ENCODE assay signal across 8 cellular contexts in genomic region chr16:15950869-15951268, GRCh38. TPM values are rescaled to one million over a fixed set of nuclear protein-coding genes. Genes with fewer than 3 reads are reported as not detected.
A peak's percentile ranks its signal among the peaks of the same experiment; 100 is the strongest.
DNase-seq lines count a peak whose midpoint lies in the region; ATAC-seq, FAIRE-seq and TF ChIP-seq lines count a peak whose summit lies in the region.

No MANE protein-coding gene starts in this region.

- dilution Hi-C loops in endothelial cell of umbilical vein (cut with MboI; ENCODE audit: extremely low pct_ligation_motif_present, low sequenced_read_pairs) = no loop called here

- H3K4me1 Mint-ChIP-seq in CD8-positive, alpha-beta T cell (ENCODE audit: low read depth) = peaks cover 45% of the 10 kb centered on the region
- peaks cover 64% of the 10 kb centered on the region for H3K4me1 Mint-ChIP-seq in osteocyte (ENCODE audit: unreplicated experiment)

- H3K36me3 Mint-ChIP-seq in CD8-positive, alpha-beta T cell = peaks cover 10% of the 10 kb centered on the region
- H3K36me3 Mint-ChIP-seq in osteocyte (ENCODE audit: unreplicated experiment) = peaks cover 9% of the 10 kb centered on the region

- peak overlapping the region; percentile 75 for H3K27ac ChIP-seq in CD8-positive, alpha-beta T cell (ENCODE audit: low read depth, low read length)
- H3K27ac ChIP-seq in OCI-LY3 (ENCODE audit: low read length) (peak overlapping the region; percentile 69), endothelial cell of umbilical vein (ENCODE audit: insufficient read depth, low read depth, low read length) (peak overlapping the region; percentile 88)

- DNase-seq in CD8-positive, alpha-beta T cell = no peak
- no peak for DNase-seq in endothelial cell of umbilical vein (ENCODE audit: low read depth, low spot score)
- DNase-seq in osteocyte (ENCODE audit: extremely low spot score, unreplicated experiment) = no peak
- no peak for DNase-seq in HK-2 (ENCODE audit: unreplicated experiment)
- no peak for DNase-seq in SHP77 treated with DMSO at 0.1 percent for 48 hours (lab: John Stamatoyannopoulos, UW)

- peak overlapping the region; percentile 96 for H3K27ac Mint-ChIP-seq in CD8-positive, alpha-beta T cell
- H3K27ac Mint-ChIP-seq in osteocyte (ENCODE audit: unreplicated experiment) = peak overlapping the region; percentile 97

- no peaks in the 10 kb centered on the region for H3K9me3 Mint-ChIP-seq in CD8-positive, alpha-beta T cell
- no peaks in the 10 kb centered on the region for H3K9me3 Mint-ChIP-seq in osteocyte (ENCODE audit: unreplicated experiment)

- peak overlapping the region; percentile 95 for H3K4me3 Mint-ChIP-seq in CD8-positive, alpha-beta T cell
- H3K4me3 Mint-ChIP-seq in osteocyte (ENCODE audit: unreplicated experiment) = peak overlapping the region; percentile 95

- no peak for TF ChIP-seq POLR2A in endothelial cell of umbilical vein (IDR thresholded peaks at IDR 0.05; ENCODE audit: low read depth, low read length)

- H2AFZ ChIP-seq in OCI-LY3 (ENCODE audit: low read depth, low read length) (no peak overlapping the region), endothelial cell of umbilical vein (ENCODE audit: low read depth, low read length) (no peak overlapping the region)

- POLR2A ChIA-PET in CD8-positive, alpha-beta T cell (lab: Charles Lee) = interaction anchor here (1.0 to 1.3 kb wide), 4 partner anchors 9 to 63 kb away, joined by 3 to 7 read pairs (median 5); partner anchors contain the start of gene CEP20
- POLR2A ChIA-PET in endothelial cell of umbilical vein (lab: Charles Lee) = interaction anchor here (0.8 to 1.2 kb wide), 3 partner anchors 37 to 170 kb away, joined by 3 to 4 read pairs (median 3); no protein-coding TSS in a partner anchor

- H3K9ac ChIP-seq in OCI-LY3 (ENCODE audit: low read length) (peak overlapping the region; percentile 97), endothelial cell of umbilical vein (replicated peaks; ENCODE audit: extremely low read depth, insufficient read depth, low read length) (peak overlapping the region; percentile 97)

- no peaks in the 10 kb centered on the region for H3K27me3 ChIP-seq in CD8-positive, alpha-beta T cell (ENCODE audit: insufficient read depth, low read length)
- H3K27me3 ChIP-seq in OCI-LY3 (ENCODE audit: low read depth, low read length) (no peaks in the 10 kb centered on the region), endothelial cell of umbilical vein (ENCODE audit: control insufficient read depth in 2 of 2, insufficient read depth in 2 of 2, low read length in 2 of 2) (no peaks in the 10 kb centered on the region)

- CTCF ChIA-PET in CD8-positive, alpha-beta T cell (lab: Charles Lee) = interaction anchor here (0.9 to 1.3 kb wide), 2 partner anchors 76 to 82 kb away, joined by 4 read pairs; no protein-coding TSS in a partner anchor
- CTCF ChIA-PET in endothelial cell of umbilical vein (lab: Charles Lee) = interaction anchor here (1.2 to 4.0 kb wide), 5 partner anchors 10 to 77 kb away, joined by 3 to 25 read pairs (median 5); no protein-coding TSS in a partner anchor

- H3K36me3 ChIP-seq in CD8-positive, alpha-beta T cell (ENCODE audit: insufficient read depth, low read length) = no peaks in the 10 kb centered on the region
- peaks cover 18% of the 10 kb centered on the region for H3K36me3 ChIP-seq in OCI-LY3 (replicated peaks; ENCODE audit: low read depth, low read length)
- no peaks in the 10 kb centered on the region for H3K36me3 ChIP-seq in endothelial cell of umbilical vein (ENCODE audit: control insufficient read depth in 2 of 2, extremely low read depth in 1 of 2, insufficient read depth in 2 of 2, low read length in 2 of 2)

- intact Hi-C loops in CD8-positive, alpha-beta T cell (cut with DNase I, micrococcal nuclease) = loop anchor here (1.0 kb wide), 1 partner anchor 10 kb away; no protein-coding TSS in a partner anchor
- intact Hi-C loops in endothelial cell of umbilical vein (cut with micrococcal nuclease) = loop anchor here (1.0 to 2.0 kb wide), 6 partner anchors 9 to 170 kb away; partner anchors contain the start of gene CEP20

- TF ChIP-seq CTCF in CD8-positive, alpha-beta T cell (IDR thresholded peaks at IDR 0.05) = no peak
- TF ChIP-seq CTCF in OCI-LY3 (IDR thresholded peaks at IDR 0.05; ENCODE audit: low read depth, low read length) (no peak), endothelial cell of umbilical vein (IDR thresholded peaks at IDR 0.05; ENCODE audit: extremely low read depth in 1 of 2, insufficient read depth in 1 of 2, low read depth in 1 of 2, low read length in 2 of 2) (no peak), osteocyte (IDR thresholded peaks at IDR 0.05) (no peak)

- peaks cover 33% of the 10 kb centered on the region for H3K4me1 ChIP-seq in CD8-positive, alpha-beta T cell (ENCODE audit: insufficient read depth, low read length)
- peaks cover 36% of the 10 kb centered on the region for H3K4me1 ChIP-seq in OCI-LY3 (ENCODE audit: low read length)
- peaks cover 30% of the 10 kb centered on the region for H3K4me1 ChIP-seq in endothelial cell of umbilical vein (ENCODE audit: control insufficient read depth, extremely low read depth, insufficient read depth, low read length)

- BruUV-seq in endothelial cell of umbilical vein (replicated peaks; lab: Mats Ljungman, UMichigan) = TSS peak; percentile 28

- peak overlapping the region; percentile 78 for H3K4me3 ChIP-seq in CD8-positive, alpha-beta T cell (ENCODE audit: low read depth, low read length)
- H3K4me3 ChIP-seq in OCI-LY3 (ENCODE audit: low read length) (peak overlapping the region; percentile 91), endothelial cell of umbilical vein (replicated peaks in 1 of 3; ENCODE audit: insufficient read depth in 1 of 3, low read depth in 1 of 3, low read length in 3 of 3) (peak overlapping the region; percentile 77 to 98 (median 95))

- peaks cover 52% of the 10 kb centered on the region for H4K20me1 ChIP-seq in OCI-LY3 (ENCODE audit: insufficient read depth, low read length)
- H4K20me1 ChIP-seq in endothelial cell of umbilical vein (replicated peaks; ENCODE audit: control insufficient read depth, extremely low read depth, insufficient read depth, low read length) = peaks cover 3% of the 10 kb centered on the region

- H3K9me1 ChIP-seq in endothelial cell of umbilical vein (replicated peaks; ENCODE audit: control insufficient read depth, extremely low read depth, insufficient read depth, low read length) = no peaks in the 10 kb centered on the region

- ATAC-seq in CD8-positive, alpha-beta T cell = no peak
- ATAC-seq in HG03442 (IDR thresholded peaks at IDR 0.05; ENCODE audit: unreplicated experiment) (no peak), GM21423 (IDR thresholded peaks at IDR 0.05; ENCODE audit: unreplicated experiment) (no peak)

- no peaks in the 10 kb centered on the region for H3K27me3 Mint-ChIP-seq in CD8-positive, alpha-beta T cell (ENCODE audit: low read depth)
- no peaks in the 10 kb centered on the region for H3K27me3 Mint-ChIP-seq in osteocyte (ENCODE audit: unreplicated experiment)

- FAIRE-seq in endothelial cell of umbilical vein (lab: Jason Lieb, UNC) = no peak

- H3K9me3 ChIP-seq in CD8-positive, alpha-beta T cell (ENCODE audit: low read length) = no peaks in the 10 kb centered on the region
- no peaks in the 10 kb centered on the region for H3K9me3 ChIP-seq in OCI-LY3 (ENCODE audit: insufficient read depth, low read length)
- no peaks in the 10 kb centered on the region for H3K9me3 ChIP-seq in endothelial cell of umbilical vein (replicated peaks; ENCODE audit: control insufficient read depth, insufficient read depth, low read length)

- H3K79me2 ChIP-seq in OCI-LY3 (ENCODE audit: low read length) (peaks cover 67% of the 10 kb centered on the region), endothelial cell of umbilical vein (ENCODE audit: control insufficient read depth, insufficient read depth, low read length) (peaks cover 63% of the 10 kb centered on the region)

- H3K4me2 ChIP-seq in OCI-LY3 (ENCODE audit: low read length) (peak overlapping the region; percentile 86), endothelial cell of umbilical vein (ENCODE audit: insufficient read depth, low read length) (peak overlapping the region; percentile 79)

TF ChIP-seq in endothelial cell of umbilical vein, 7 proteins besides CTCF, POLR2A, EP300 and RAD21:
- TF ChIP-seq MYC (IDR thresholded peaks at IDR 0.05; ENCODE audit: low read depth, low read length) = no peak
- no peak for TF ChIP-seq EZH2 (IDR thresholded peaks at IDR 0.05; ENCODE audit: borderline replicate concordance, low read depth, low read length, severe bottlenecking)
- no peak for TF ChIP-seq GATA2 (IDR thresholded peaks at IDR 0.05; ENCODE audit: insufficient read depth, insufficient read length, low read depth, low read length)
- no peak for TF ChIP-seq FOS (IDR thresholded peaks at IDR 0.05; ENCODE audit: borderline replicate concordance, insufficient read depth, low read length)
- TF ChIP-seq, protein P1, sequence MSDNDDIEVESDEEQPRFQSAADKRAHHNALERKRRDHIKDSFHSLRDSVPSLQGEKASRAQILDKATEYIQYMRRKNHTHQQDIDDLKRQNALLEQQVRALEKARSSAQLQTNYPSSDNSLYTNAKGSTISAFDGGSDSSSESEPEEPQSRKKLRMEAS (IDR thresholded peaks at IDR 0.05; ENCODE audit: insufficient read depth, insufficient read length) = no peak
- no peak for TF ChIP-seq POLR2AphosphoS5 (IDR thresholded peaks at IDR 0.05; ENCODE audit: insufficient read depth, low read depth, low read length)
- no peak for TF ChIP-seq JUN (IDR thresholded peaks at IDR 0.05; ENCODE audit: borderline replicate concordance, insufficient read depth, insufficient read length, low read depth)

RNA-seq across cellular contexts. Expression of gene ABCC1, which starts 1.5 kb away (rescaled TPM):
- total RNA-seq in CD8-positive, alpha-beta T cell = 10 to 100 TPM; 41.1 to 41.2 TPM
- total RNA-seq in endothelial cell of umbilical vein (71.4 and 89.2 TPM in 2 replicates), osteocyte (256 and 271 TPM in 2 replicates)
- polyA plus RNA-seq in endothelial cell of umbilical vein = 46.1 and 53.8 TPM in 2 replicates
- 36.6 and 39.1 TPM in 2 replicates for polyA plus RNA-seq in endothelial cell of umbilical vein (2011; cell fraction: cytosol; rRNA removed)
- polyA plus RNA-seq in endothelial cell of umbilical vein (2011; cell fraction: nucleus; rRNA removed) = 116 and 138 TPM in 2 replicates
- 62.5 and 78.6 TPM in 2 replicates for polyA plus RNA-seq in endothelial cell of umbilical vein (2012)
- 184 and 195 TPM in 2 replicates for polyA minus RNA-seq in endothelial cell of umbilical vein
- 23.8 TPM for polyA minus RNA-seq in endothelial cell of umbilical vein (2011; cell fraction: cytosol; rRNA and poly(A)+ RNA removed)
- polyA minus RNA-seq in endothelial cell of umbilical vein (2011; cell fraction: nucleus; rRNA and poly(A)+ RNA removed) = 124 and 158 TPM in 2 replicates
